1 cellular context compared by ENCODE assay signal in genomic region chr10:125177641-125178640, GRCh38.
TF ChIP-seq lines count a peak whose summit lies in the region.

No MANE protein-coding gene starts in this region.

TF ChIP-seq in H1, 55 proteins besides CTCF, POLR2A, EP300 and RAD21:
- TF ChIP-seq TEAD4 (IDR thresholded peaks at IDR 0.05; ENCODE audit: low read depth, low read length) (no peak), GABPA (IDR thresholded peaks at IDR 0.05; ENCODE audit: borderline replicate concordance, insufficient read depth, low read length) (no peak), TBP (IDR thresholded peaks at IDR 0.05; ENCODE audit: low read depth, low read length) (no peak), E2F6 (IDR thresholded peaks at IDR 0.05) (no peak), CBX8 (IDR thresholded peaks at IDR 0.05; ENCODE audit: borderline replicate concordance, low read depth, low read length) (no peak), USF2 (IDR thresholded peaks at IDR 0.05; ENCODE audit: low read length) (no peak), MAX (IDR thresholded peaks at IDR 0.05) (no peak), SP2 (IDR thresholded peaks at IDR 0.05; ENCODE audit: low read length) (no peak), HDAC2 (IDR thresholded peaks at IDR 0.05; ENCODE audit: borderline replicate concordance in 1 of 2, low read depth in 2 of 2, low read length in 2 of 2) (no peak), EGR1 (IDR thresholded peaks at IDR 0.05; ENCODE audit: borderline replicate concordance, low read depth, low read length) (no peak), SRF (IDR thresholded peaks at IDR 0.05; ENCODE audit: low read depth, low read length) (no peak)
